In genomic region chr1:22291494-22291893, GRCh38 we compare ENCODE assay signal across 16 cellular contexts.
"Had no signal": no experiment of that assay in that cellular context is flagged by ENCODE, and none has a peak within 500 bp of the region (broad histone marks: within the 10 kb centered on the region; RNA-seq: fewer than 3 reads in every experiment).

No MANE protein-coding gene starts in this region.

- H3K9me3 Mint-ChIP-seq: activated CD4-positive, alpha-beta memory T cell treated with anti-CD3 and anti-CD28 coated beads, Interleukin-2, amount 10 ng/mL, durations not matched to agents 7 days and 5 days; activated naive CD4-positive, alpha-beta T cell treated with anti-CD3 and anti-CD28 coated beads, Interleukin-2, amount 50 U/mL, for 24 hours; stimulated activated effector memory CD8-positive, alpha-beta T cell treated with anti-CD3 and anti-CD28 coated beads, Interleukin-12 subunit alpha, Interleukin-12 subunit beta, amount 100 ng/mL, for 72 hours had no signal

- ATAC-seq: lower lobe of right lung; stimulated activated effector memory CD8-positive, alpha-beta T cell treated with anti-CD3 and anti-CD28 coated beads, Interleukin-12 subunit alpha, Interleukin-12 subunit beta, amount 100 ng/mL, for 72 hours; T-cell had no signal

- H3K36me3 ChIP-seq: lower lobe of right lung, sigmoid colon, upper lobe of left lung had no signal

- H3K27ac ChIP-seq: lower lobe of right lung, sigmoid colon, SK-N-MC, testis, upper lobe of left lung had no signal

- H3K4me3 ChIP-seq: lower lobe of right lung, sigmoid colon, SK-N-MC, testis, upper lobe of left lung had no signal

- H3K4me1 Mint-ChIP-seq: activated naive CD4-positive, alpha-beta T cell treated with anti-CD3 and anti-CD28 coated beads, Interleukin-2, amount 50 U/mL, for 24 hours; stimulated activated effector memory CD8-positive, alpha-beta T cell treated with anti-CD3 and anti-CD28 coated beads, Interleukin-12 subunit alpha, Interleukin-12 subunit beta, amount 100 ng/mL, for 72 hours had no signal

- H3K4me3 Mint-ChIP-seq: activated CD4-positive, alpha-beta memory T cell treated with anti-CD3 and anti-CD28 coated beads, Interleukin-2, amount 10 ng/mL, durations not matched to agents 7 days and 5 days; activated naive CD4-positive, alpha-beta T cell treated with anti-CD3 and anti-CD28 coated beads, Interleukin-2, amount 50 U/mL, for 24 hours; stimulated activated effector memory CD8-positive, alpha-beta T cell treated with anti-CD3 and anti-CD28 coated beads, Interleukin-12 subunit alpha, Interleukin-12 subunit beta, amount 100 ng/mL, for 72 hours; T-cell had no signal

- H3K27me3 ChIP-seq: testis, upper lobe of left lung had no signal

- H3K4me1 ChIP-seq: lower lobe of right lung, sigmoid colon, upper lobe of left lung had no signal

- H3K36me3 Mint-ChIP-seq: activated naive CD4-positive, alpha-beta T cell treated with anti-CD3 and anti-CD28 coated beads, Interleukin-2, amount 50 U/mL, for 24 hours; stimulated activated effector memory CD8-positive, alpha-beta T cell treated with anti-CD3 and anti-CD28 coated beads, Interleukin-12 subunit alpha, Interleukin-12 subunit beta, amount 100 ng/mL, for 72 hours; T-cell had no signal

- DNase-seq: activated CD4-positive, alpha-beta memory T cell treated with anti-CD3 and anti-CD28 coated beads, Interleukin-2, amount 10 ng/mL, durations not matched to agents 7 days and 5 days; activated CD4-positive, alpha-beta T cell treated with anti-CD3 and anti-CD28 coated beads for 48 hours; activated CD4-positive, CD25-positive, alpha-beta regulatory T cell; activated effector memory CD4-positive, alpha-beta T cell treated with anti-CD3 and anti-CD28 coated beads, Interleukin-2, amount 50 U/mL, for 16 hours; activated T-cell treated with anti-CD3 and anti-CD28 coated beads, Interleukin-2, amount 50 U/mL, for 48 hours; dermis blood vessel endothelial cell; effector memory CD4-positive, alpha-beta T cell; lower lobe of right lung; sigmoid colon; stimulated activated CD4-positive, alpha-beta T cell treated with anti-CD3 and anti-CD28 coated beads, Interleukin-4, amount 100 ng/mL, for 24 hours; T-cell; testis had no signal

- H3K9me3 ChIP-seq: lower lobe of right lung, testis had no signal

- H3K27ac Mint-ChIP-seq: activated CD4-positive, alpha-beta memory T cell treated with anti-CD3 and anti-CD28 coated beads, Interleukin-2, amount 10 ng/mL, durations not matched to agents 7 days and 5 days; activated naive CD4-positive, alpha-beta T cell treated with anti-CD3 and anti-CD28 coated beads, Interleukin-2, amount 50 U/mL, for 24 hours; stimulated activated effector memory CD8-positive, alpha-beta T cell treated with anti-CD3 and anti-CD28 coated beads, Interleukin-12 subunit alpha, Interleukin-12 subunit beta, amount 100 ng/mL, for 72 hours; T-cell had no signal
